In the genomic region with DNA sequence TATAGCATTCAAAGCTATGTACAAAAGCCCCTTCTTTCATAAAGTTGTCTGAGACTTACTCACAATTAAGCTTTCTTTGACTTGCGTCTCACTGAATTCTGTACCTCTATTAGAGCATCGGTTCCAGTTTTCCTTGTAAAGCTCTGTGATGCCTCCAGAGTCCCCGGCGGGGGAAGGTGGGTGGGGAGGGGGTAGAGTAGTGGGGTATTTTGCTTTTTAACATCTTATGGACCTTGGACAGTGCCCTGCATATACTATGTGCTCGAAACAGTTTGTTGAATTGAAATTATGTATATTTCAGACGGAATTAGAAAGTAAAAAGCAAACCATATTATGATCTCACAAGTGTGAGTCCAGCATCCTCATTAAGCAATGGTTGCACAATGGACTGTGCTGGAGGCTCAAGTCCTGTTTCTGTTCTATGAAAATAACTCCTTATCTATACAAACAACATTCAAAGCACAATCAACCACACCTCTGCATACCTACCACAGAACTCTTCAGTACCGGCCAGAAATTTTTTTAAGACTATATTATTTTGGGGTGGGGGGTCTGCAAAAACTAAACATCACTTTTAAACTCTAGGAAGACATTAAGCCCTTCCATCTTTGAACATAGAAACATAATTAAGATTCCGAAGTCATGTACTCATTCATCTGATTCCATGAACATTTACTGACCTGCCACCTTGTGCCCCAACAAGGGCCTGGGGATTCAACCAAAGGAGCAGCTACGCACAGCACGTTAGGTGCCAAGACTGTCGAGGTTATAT, we compare ENCODE assay signal across 8 cellular contexts. TPM values are rescaled to one million over a fixed set of nuclear protein-coding genes. Genes with fewer than 3 reads are reported as not detected.
DNase-seq lines count a peak whose midpoint lies in the region; ATAC-seq, FAIRE-seq and TF ChIP-seq lines count a peak whose summit lies in the region.

No MANE protein-coding gene starts in this region.

- no peak overlapping the region for H3K27ac ChIP-seq in urinary bladder (ENCODE audit: low read depth)

- no peak for TF ChIP-seq POLR2A in H54 (IDR thresholded peaks at IDR 0.05; ENCODE audit: low read depth, low read length)

- peaks cover 10 to 11% of the 10 kb centered on the region in 2 donors for H3K9me3 Mint-ChIP-seq in activated naive CD4-positive, alpha-beta T cell treated with anti-CD3 and anti-CD28 coated beads, Interleukin-2, amount 50 U/mL, for 72 hours

- H3K27ac Mint-ChIP-seq in activated naive CD4-positive, alpha-beta T cell treated with anti-CD3 and anti-CD28 coated beads, Interleukin-2, amount 50 U/mL, for 72 hours = no peak overlapping the region

- peaks cover 26 to 38% of the 10 kb centered on the region in 2 donors for H3K36me3 Mint-ChIP-seq in activated naive CD4-positive, alpha-beta T cell treated with anti-CD3 and anti-CD28 coated beads, Interleukin-2, amount 50 U/mL, for 72 hours

- peaks cover 1% of the 10 kb centered on the region for H3K4me1 ChIP-seq in urinary bladder (ENCODE audit: insufficient read depth)

- H3K36me3 ChIP-seq in urinary bladder (ENCODE audit: insufficient read depth) = peaks cover 2% of the 10 kb centered on the region

- FAIRE-seq in H54 (lab: Jason Lieb, UNC) = no peak

- peak overlapping the region; percentile 82 for H3K4me3 ChIP-seq in urinary bladder (ENCODE audit: low read depth, low read length)

- WGBS in urinary bladder = 47% methylated on average over 11 of the region's 11 CpGs

- no peak for ATAC-seq in activated naive CD4-positive, alpha-beta T cell treated with anti-CD3 and anti-CD28 coated beads, Interleukin-2, amount 50 U/mL, for 72 hours

- DNase-seq in activated naive CD4-positive, alpha-beta T cell treated with Interleukin-2 at 50 U/mL for 16 hours = peak; percentile 28
- DNase-seq in activated naive CD4-positive, alpha-beta T cell treated with anti-CD3 and anti-CD28 coated beads, Interleukin-2, amount 50 U/mL, for 72 hours (ENCODE audit: low spot score in 2 of 2) = no peak
- DNase-seq in amniotic epithelial cell (ENCODE audit: low read depth) = peak; percentile 84
- DNase-seq in kidney tubule cell (ENCODE audit: low spot score) = peak; percentile 28
- no peak for DNase-seq in dermis blood vessel endothelial cell
- DNase-seq in H54 (ENCODE audit: insufficient read length, low spot score) = no peak
- DNase-seq in NCI-H345 (lab: John Stamatoyannopoulos, UW) = no peak

RNA-seq across cellular contexts. Expression of a gene that starts 0.9 kb away (rescaled TPM):
- 100 to 1,000 TPM; 230 to 510 TPM for total RNA-seq in activated naive CD4-positive, alpha-beta T cell treated with anti-CD3 and anti-CD28 coated beads, Interleukin-2, amount 50 U/mL, for 72 hours
- total RNA-seq in urinary bladder (75.1 TPM), dermis blood vessel endothelial cell (68.6 and 120 TPM in 2 replicates)
- 61.9 TPM for polyA plus RNA-seq in urinary bladder

Comparison
In these comparisons a context has a peak if more than half of its experiments do, and no peak if none do; other contexts are left out.
1. DNase-seq: peak in activated naive CD4-positive, alpha-beta T cell treated with Interleukin-2 at 50 U/mL for 16 hours (single experiment), amniotic epithelial cell (single experiment) and kidney tubule cell (single experiment); none in activated naive CD4-positive, alpha-beta T cell treated with anti-CD3 and anti-CD28 coated beads, Interleukin-2, amount 50 U/mL, for 72 hours (0 of 2), dermis blood vessel endothelial cell (single experiment), H54 (single experiment) and NCI-H345 (single experiment).